29 cellular contexts compared by ENCODE assay signal in genomic region chr12:14450479-14450878, GRCh38.
"Had no signal": no experiment of that assay in that cellular context is flagged by ENCODE, and none has a peak within 500 bp of the region (broad histone marks: within the 10 kb centered on the region; RNA-seq: fewer than 3 reads in every experiment).

No MANE protein-coding gene starts in this region.

- H3K4me3 ChIP-seq: colonic mucosa, esophagus muscularis mucosa, gastroesophageal sphincter, heart left ventricle, hepatocyte, lower lobe of right lung, ovary, psoas muscle, skin epidermis, testis, tibial artery had no signal

- H3K27me3 Mint-ChIP-seq: dendritic cell treated with granulocyte-macrophage colony-stimulating factor and Interleukin-4, amounts not matched to agents 40 ng/mL and 50 ng/mL, for 4 days; type B pancreatic cell had no signal

- H3K27me3 ChIP-seq: colonic mucosa, esophagus muscularis mucosa, foreskin keratinocyte, gastroesophageal sphincter, heart left ventricle, hepatocyte, ovary, testis, tibial artery had no signal

- FAIRE-seq: endothelial cell of umbilical vein, urothelium cell line had no signal

- H3K36me3 ChIP-seq: colonic mucosa, ovary had no signal

- H3K9me3 Mint-ChIP-seq: dendritic cell treated with granulocyte-macrophage colony-stimulating factor and Interleukin-4, amounts not matched to agents 40 ng/mL and 50 ng/mL, for 4 days; natural killer cell; stimulated activated effector memory CD8-positive, alpha-beta T cell treated with anti-CD3 and anti-CD28 coated beads, Interleukin-12 subunit alpha, Interleukin-12 subunit beta, amount 100 ng/mL, for 72 hours; type B pancreatic cell had no signal

- H3K27ac Mint-ChIP-seq: stimulated activated effector memory CD8-positive, alpha-beta T cell treated with anti-CD3 and anti-CD28 coated beads, Interleukin-12 subunit alpha, Interleukin-12 subunit beta, amount 100 ng/mL, for 72 hours; type B pancreatic cell had no signal

- H3K4me3 Mint-ChIP-seq: dendritic cell treated with granulocyte-macrophage colony-stimulating factor and Interleukin-4, amounts not matched to agents 40 ng/mL and 50 ng/mL, for 4 days; natural killer cell; stimulated activated effector memory CD8-positive, alpha-beta T cell treated with anti-CD3 and anti-CD28 coated beads, Interleukin-12 subunit alpha, Interleukin-12 subunit beta, amount 100 ng/mL, for 72 hours; type B pancreatic cell had no signal

- H3K4me1 ChIP-seq: colonic mucosa, psoas muscle, testis had no signal

- DNase-seq: colonic mucosa; effector CD8-positive, alpha-beta T cell; foreskin keratinocyte; heart left ventricle; kidney glomerular epithelial cell; left colon; left ventricle myocardium superior; lower lobe of right lung; natural killer cell; occipital lobe; ovary; posterior cingulate gyrus; psoas muscle; right cardiac atrium; stimulated activated CD4-positive, alpha-beta T cell treated with anti-CD3 and anti-CD28 coated beads, Interleukin-1b, Interleukin-23, amount 100 ng/mL, for 48 hours; stimulated activated CD4-positive, alpha-beta T cell treated with anti-CD3 and anti-CD28 coated beads, Interleukin-4, amount 100 ng/mL, for 1 hour; stimulated activated naive CD8-positive, alpha-beta T cell treated with anti-CD3 and anti-CD28 coated beads, Interleukin-15, Interleukin-2, amounts not matched to agents 100 U/mL and 50 U/mL, for 24 hours; substantia nigra; testis; tibial artery had no signal

- ATAC-seq: foreskin keratinocyte; gastroesophageal sphincter; heart left ventricle; left colon; left ventricle myocardium superior; lower lobe of right lung; natural killer cell; psoas muscle; right cardiac atrium; stimulated activated effector memory CD8-positive, alpha-beta T cell treated with anti-CD3 and anti-CD28 coated beads, Interleukin-12 subunit alpha, Interleukin-12 subunit beta, amount 100 ng/mL, for 72 hours; stimulated activated naive CD8-positive, alpha-beta T cell treated with anti-CD3 and anti-CD28 coated beads, Interleukin-15, Interleukin-2, amounts not matched to agents 100 U/mL and 50 U/mL, for 24 hours had no signal

- H3K9me3 ChIP-seq: colonic mucosa, esophagus muscularis mucosa, gastroesophageal sphincter, heart left ventricle, lower lobe of right lung, ovary, psoas muscle, testis, tibial artery had no signal

- H3K27ac ChIP-seq: colonic mucosa, esophagus muscularis mucosa, foreskin keratinocyte, gastroesophageal sphincter, heart left ventricle, hepatocyte, lower lobe of right lung, ovary, psoas muscle, skin epidermis, testis, tibial artery had no signal
